ENCODE assay signal across 8 cellular contexts in the genomic region with DNA sequence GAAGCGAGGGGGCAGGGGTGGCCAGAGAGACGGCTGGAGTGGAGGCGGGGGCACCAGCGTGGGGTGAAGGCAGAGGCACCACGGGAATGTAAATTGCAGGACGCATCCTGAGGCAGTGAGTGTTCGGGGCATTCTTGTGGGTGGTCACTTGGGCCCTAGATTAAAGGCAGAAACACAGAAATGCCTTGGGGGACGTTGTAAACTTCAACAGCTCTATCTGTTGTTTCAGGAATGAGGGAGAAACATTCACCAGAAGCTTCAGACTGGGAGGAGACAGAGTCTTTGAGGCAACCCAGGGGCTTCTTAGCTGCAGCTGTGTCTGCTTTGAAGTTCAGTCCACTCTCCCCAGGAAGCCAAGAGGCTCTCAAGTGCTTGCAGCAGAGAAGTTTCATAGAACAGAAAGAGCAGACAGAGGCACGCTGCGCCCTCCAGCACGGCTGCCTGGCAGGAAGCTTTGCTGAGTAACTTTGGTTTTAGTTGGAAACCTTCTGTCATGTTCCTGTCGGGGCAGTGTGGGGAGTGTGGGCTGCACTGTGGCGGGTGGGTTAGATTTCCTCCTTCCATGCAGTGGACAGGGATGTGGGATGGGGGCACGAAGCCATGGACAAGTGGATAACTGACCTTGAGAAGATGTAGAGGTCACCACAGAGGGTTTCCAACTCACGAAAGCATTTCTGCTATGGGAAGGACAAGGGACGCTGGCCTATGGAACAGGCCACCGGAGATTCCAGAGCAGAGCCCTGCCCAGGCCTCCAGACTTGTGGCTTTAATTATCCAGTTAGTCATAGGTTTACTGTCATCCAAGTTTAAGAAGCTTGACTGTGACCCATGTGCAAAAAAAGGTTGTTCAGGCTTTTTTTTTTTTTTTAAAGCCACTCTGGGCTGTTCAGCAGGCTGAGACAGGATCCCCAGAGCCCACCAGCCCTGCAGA.
DNase-seq lines count a peak whose midpoint lies in the region; TF ChIP-seq lines count a peak whose summit lies in the region.

No MANE protein-coding gene starts in this region.

- H3K4ac ChIP-seq in trophoblast cell (ENCODE audit: low read depth, low read length), result peak overlapping the region; percentile 95

- no peak for TF ChIP-seq POLR2A in tibial nerve (IDR thresholded peaks at IDR 0.05)

- H3K4me3 ChIP-seq in OCI-LY7 (ENCODE audit: low read depth, low read length, poor library complexity, severe bottlenecking) (peak overlapping the region; percentile 61), trophoblast cell (ENCODE audit: low read depth, low read length) (no peak overlapping the region), tibial nerve (peak overlapping the region in 2 of 4 donors; percentile 1 to 2)

- no peaks in the 10 kb centered on the region for H3K9me2 ChIP-seq in OCI-LY7 (ENCODE audit: insufficient read depth, low read length)

- peak overlapping the region; percentile 97 for H2BK12ac ChIP-seq in trophoblast cell (ENCODE audit: low read length)

- no TSS peak for BruUV-seq in OCI-LY7 (replicated peaks; lab: Mats Ljungman, UMichigan)

- no peaks in the 10 kb centered on the region for H3K9me3 ChIP-seq in OCI-LY7 (ENCODE audit: low read length)
- H3K9me3 ChIP-seq in trophoblast cell (ENCODE audit: insufficient read depth, low read depth, low read length), result no peaks in the 10 kb centered on the region
- no peaks in the 10 kb centered on the region for H3K9me3 ChIP-seq in tibial nerve

- H3K27me3 ChIP-seq in trophoblast cell (ENCODE audit: insufficient read depth, low read length) (no peaks in the 10 kb centered on the region), tibial nerve (no peaks in the 10 kb centered on the region)

- H4K12ac ChIP-seq in trophoblast cell (ENCODE audit: low read depth, low read length), result peak overlapping the region; percentile 86

- H3K36me3 ChIP-seq in OCI-LY7 (ENCODE audit: insufficient read depth, low read length), result no peaks in the 10 kb centered on the region
- no peaks in the 10 kb centered on the region for H3K36me3 ChIP-seq in trophoblast cell (ENCODE audit: control insufficient read depth in 1 of 2, insufficient read depth in 2 of 2, low read length in 2 of 2)
- H3K36me3 ChIP-seq in tibial nerve, result no peaks in the 10 kb centered on the region

- no peaks in the 10 kb centered on the region for H4K20me1 ChIP-seq in OCI-LY7 (ENCODE audit: insufficient read depth, low read length)

- POLR2A ChIA-PET in OCI-LY7 (lab: Charles Lee), result interaction anchor here (0.6 to 15.9 kb wide), 21 partner anchors 9 to 376 kb away, joined by 3 to 261 read pairs (median 4); a partner anchor contains a TSS

- no peak overlapping the region for H3K23ac ChIP-seq in trophoblast cell (ENCODE audit: low read length)

- CTCF ChIA-PET in OCI-LY7 (lab: Charles Lee; ENCODE audit: unreplicated experiment), result interaction anchor here (0.6 to 1.8 kb wide), 6 partner anchors 24 to 137 kb away, joined by 3 to 8 read pairs (median 4); no protein-coding TSS in a partner anchor

- H3K79me2 ChIP-seq in OCI-LY7 (ENCODE audit: insufficient read depth, low read depth, low read length) (peaks cover 5% of the 10 kb centered on the region; the same call in 1 of the 2 replicates), trophoblast cell (ENCODE audit: control insufficient read depth, insufficient read depth, low read length, poor library complexity) (peaks cover 23% of the 10 kb centered on the region)

- H4K91ac ChIP-seq in trophoblast cell (ENCODE audit: low read depth, low read length), result peak overlapping the region; percentile 100

- H3K9ac ChIP-seq in trophoblast cell (ENCODE audit: low read length), result peak overlapping the region; percentile 14

- peak; percentile 47 for DNase-seq in SIG-M5 treated with dmso at 0.1 percent for 504 hours (lab: John Stamatoyannopoulos, UW; ENCODE audit: unreplicated experiment)
- DNase-seq in SIG-M5 (lab: John Stamatoyannopoulos, UW), result no peak
- DNase-seq in OCI-LY7 (ENCODE audit: low spot score), result peak; percentile 93
- DNase-seq in activated T-helper 1 cell treated with Interleukin-2 at 50 U/mL for 16 hours (ENCODE audit: low read depth), result peak; percentile 61
- DNase-seq in fibroblast of peridontal ligament (ENCODE audit: extremely low read depth), result peak; percentile 86
- peak; percentile 58 to 91 for DNase-seq in trophoblast cell
- peak in 1 of 2 donors; percentile 42 for DNase-seq in tibial nerve (ENCODE audit: low spot score in 2 of 2)
- DNase-seq in 8988T, result no peak

- H3K18ac ChIP-seq in trophoblast cell (ENCODE audit: low read length), result peak overlapping the region; percentile 99

- peak overlapping the region; percentile 100 for H2BK5ac ChIP-seq in trophoblast cell (ENCODE audit: low read depth, low read length, poor library complexity)

- peak overlapping the region; percentile 99 for H3K14ac ChIP-seq in trophoblast cell (ENCODE audit: low read length)

- peak in 1 of 2 donors; percentile 32 for TF ChIP-seq EP300 in tibial nerve (IDR thresholded peaks at IDR 0.05)

- peaks cover 69% of the 10 kb centered on the region for H3K4me1 ChIP-seq in OCI-LY7 (ENCODE audit: insufficient read depth, low read length, poor library complexity, severe bottlenecking)
- H3K4me1 ChIP-seq in trophoblast cell (ENCODE audit: control insufficient read depth in 1 of 2, insufficient read depth in 2 of 2, low read length in 2 of 2), result peaks cover 29 to 51% of the 10 kb centered on the region in 2 experiments
- peaks cover 0 to 55% (median 40%) of the 10 kb centered on the region in 4 donors for H3K4me1 ChIP-seq in tibial nerve

- TF ChIP-seq CTCF in OCI-LY7 (conservative IDR thresholded peaks at IDR 0.05; ENCODE audit: low read length) (peak; percentile 40; the same call in 1 of the 2 replicates), tibial nerve (IDR thresholded peaks at IDR 0.05) (no peak)

- H2AK5ac ChIP-seq in trophoblast cell (ENCODE audit: low read length), result peak overlapping the region; percentile 95

- peak overlapping the region; percentile 99 for H4K8ac ChIP-seq in trophoblast cell (ENCODE audit: low read depth, low read length)

- intact Hi-C loops in OCI-LY7 (cut with micrococcal nuclease; ENCODE audit: unreplicated experiment), result loop anchor here (1.0 to 5.0 kb wide), 9 partner anchors 23 to 532 kb away; a partner anchor contains a TSS

- peak overlapping the region; percentile 86 for H3K4me2 ChIP-seq in OCI-LY7 (ENCODE audit: low read length)
- H3K4me2 ChIP-seq in trophoblast cell (ENCODE audit: low read length), result peak overlapping the region; percentile 52

- H2AFZ ChIP-seq in OCI-LY7 (ENCODE audit: low read length) (peak overlapping the region; percentile 22; the same call in 1 of the 2 replicates), trophoblast cell (ENCODE audit: insufficient read depth, low read length, poor library complexity) (peak overlapping the region; percentile 77)

- peak overlapping the region; percentile 93 for H3K27ac ChIP-seq in OCI-LY7 (ENCODE audit: low read depth, low read length, poor library complexity, severe bottlenecking)
- peak overlapping the region; percentile 100 for H3K27ac ChIP-seq in trophoblast cell (ENCODE audit: low read depth, low read length)
- H3K27ac ChIP-seq in tibial nerve, result peak overlapping the region; percentile 21 to 88 (median 87)

- H2BK120ac ChIP-seq in trophoblast cell (ENCODE audit: insufficient read depth, low read length, poor library complexity), result peak overlapping the region; percentile 100

- H3K79me1 ChIP-seq in trophoblast cell (ENCODE audit: low read length), result peaks cover 69% of the 10 kb centered on the region

- no CpG with 5 or more reads among the region's 17 CpGs for WGBS in trophoblast cell (ENCODE audit: extremely low coverage, insufficient coverage, insufficient read length)
- WGBS in tibial nerve, 2 donors, result 22 to 27% methylated on average over 17 of the region's 17 CpGs

Comparison
In these comparisons a context has a peak if more than half of its experiments do, and no peak if none do; other contexts are left out.
1. DNase-seq: peak in SIG-M5 treated with dmso at 0.1 percent for 504 hours (single experiment), OCI-LY7 (single experiment), activated T-helper 1 cell treated with Interleukin-2 at 50 U/mL for 16 hours (single experiment), fibroblast of peridontal ligament (single experiment) and trophoblast cell (2 of 2); none in SIG-M5 (single experiment) and 8988T (single experiment).
2. Peak in every context shown above with its lines, with median percentiles within 50 percentile points of each other: H3K27ac ChIP-seq.